In genomic region chr22:34841911-34842310, GRCh38 we compare ENCODE assay signal across 25 cellular contexts.
A peak's percentile ranks its signal among the peaks of the same experiment; 100 is the strongest.
DNase-seq lines count a peak whose midpoint lies in the region; ATAC-seq and TF ChIP-seq lines count a peak whose summit lies in the region.
"Had no signal": no experiment of that assay in that cellular context is flagged by ENCODE, and none has a peak within 500 bp of the region (broad histone marks: within the 10 kb centered on the region; RNA-seq: fewer than 3 reads in every experiment).

No MANE protein-coding gene starts in this region.

- H3K9ac ChIP-seq in H9 (ENCODE audit: extremely low read depth, insufficient read length, low read length) (no peak overlapping the region), adipocyte (ENCODE audit: low read length) (no peak overlapping the region), iPS-15b (ENCODE audit: low read depth, low read length) (peak overlapping the region; percentile 47), trophoblast cell (ENCODE audit: low read length) (no peak overlapping the region)

- no peak overlapping the region for H4K8ac ChIP-seq in H9 (replicated peaks; ENCODE audit: insufficient read length, low read depth, low read length)
- no peak overlapping the region for H4K8ac ChIP-seq in trophoblast cell (ENCODE audit: low read depth, low read length)

- H3K27ac ChIP-seq in H9 (ENCODE audit: insufficient read length, low read depth, low read length) (peak overlapping the region; percentile 97), trophoblast cell (ENCODE audit: low read depth, low read length) (peak overlapping the region; percentile 100)
- H3K27ac ChIP-seq: heart right ventricle, prostate gland, right lobe of liver had no signal

- H2BK12ac ChIP-seq in H9 (ENCODE audit: insufficient read length, low read depth, low read length) (peak overlapping the region; percentile 16), trophoblast cell (ENCODE audit: low read length) (no peak overlapping the region)

- peak overlapping the region; percentile 92 for H2BK20ac ChIP-seq in H9 (ENCODE audit: low read depth, low read length, poor library complexity, severe bottlenecking)

- H3K4ac ChIP-seq in H9 (ENCODE audit: low read depth, low read length) (no peak overlapping the region), trophoblast cell (ENCODE audit: low read depth, low read length) (no peak overlapping the region)

- H3K79me2 ChIP-seq in H9 (ENCODE audit: insufficient read depth, low read length) (no peaks in the 10 kb centered on the region), trophoblast cell (ENCODE audit: control insufficient read depth, insufficient read depth, low read length, poor library complexity) (peaks cover 2% of the 10 kb centered on the region)

- peaks cover 6% of the 10 kb centered on the region for H3K4me1 ChIP-seq in H9 (ENCODE audit: insufficient read depth, low read length)
- H3K4me1 ChIP-seq in adipocyte (ENCODE audit: control insufficient read depth, insufficient read depth, low read length) = no peaks in the 10 kb centered on the region
- peaks cover 23% of the 10 kb centered on the region for H3K4me1 ChIP-seq in iPS-15b (ENCODE audit: control insufficient read depth, insufficient read depth, low read length)
- H3K4me1 ChIP-seq in trophoblast cell (ENCODE audit: control insufficient read depth in 1 of 2, insufficient read depth in 2 of 2, low read length in 2 of 2) = peaks cover 4 to 9% of the 10 kb centered on the region in 2 experiments
- H3K4me1 ChIP-seq: BE2C, prostate gland, right lobe of liver had no signal

- no peak for TF ChIP-seq CTCF in H9 (conservative IDR thresholded peaks at IDR 0.05)

- DNase-seq in H9 = no peak
- peak; percentile 11 for DNase-seq in adipocyte (ENCODE audit: low read depth)
- DNase-seq in trophoblast cell = no peak
- no peak for DNase-seq in NCI-H2171 (lab: John Stamatoyannopoulos, UW)
- DNase-seq in H7 = no peak
- DNase-seq: ACHN; activated CD4-positive, CD25-positive, alpha-beta regulatory T cell; activated gamma-delta T cell treated with Interleukin-2 at 50 U/mL for 16 hours; activated T-cell treated with anti-CD3 and anti-CD28 coated beads, Interleukin-2, amount 50 U/mL, for 24 hours; BE2C; CD8-positive, alpha-beta memory T cell; central memory CD4-positive, alpha-beta T cell; foreskin melanocyte; heart right ventricle; immature natural killer cell; mammary epithelial cell; NCI-H1092; NCI-H187; right lobe of liver; stimulated activated CD4-positive, alpha-beta T cell treated with anti-CD3 and anti-CD28 coated beads, Interleukin-12 subunit alpha, Interleukin-12 subunit beta, amount 100 ng/mL, for 4 hours; stimulated activated CD4-positive, alpha-beta T cell treated with anti-CD3 and anti-CD28 coated beads, Interleukin-2, amount 100 ng/mL, for 48 hours; tibial artery had no signal

- no CpG with 5 or more reads among the region's 4 CpGs for WGBS in H9 (ENCODE audit: extremely low coverage, insufficient read length, low lambda C conversion rate)
- WGBS in trophoblast cell (ENCODE audit: extremely low coverage, insufficient coverage, insufficient read length) = no CpG with 5 or more reads among the region's 4 CpGs

- H3K27me3 ChIP-seq in H9 (ENCODE audit: insufficient read depth, low read length) (no peaks in the 10 kb centered on the region), adipocyte (replicated peaks; ENCODE audit: control insufficient read depth, insufficient read depth, low read length) (no peaks in the 10 kb centered on the region), iPS-15b (ENCODE audit: control insufficient read depth, insufficient read depth, low read length) (no peaks in the 10 kb centered on the region), trophoblast cell (ENCODE audit: insufficient read depth, low read length) (no peaks in the 10 kb centered on the region), H7 (ENCODE audit: control insufficient read depth, insufficient read depth, low read length) (no peaks in the 10 kb centered on the region)
- H3K27me3 ChIP-seq: BE2C, right lobe of liver, tibial artery had no signal

- peaks cover 58 to 73% of the 10 kb centered on the region in 2 experiments for H3K4me1 Mint-ChIP-seq in H9
- H3K4me1 Mint-ChIP-seq in activated T-helper 17 cell treated with anti-CD3 and anti-CD28 coated beads, Interleukin-2, amount 50 U/mL, for 72 hours = no peaks in the 10 kb centered on the region
- H3K4me1 Mint-ChIP-seq: CD8-positive, alpha-beta memory T cell; immature natural killer cell had no signal

- H2AK5ac ChIP-seq in H9 (ENCODE audit: insufficient read length, low read length) (peak overlapping the region; percentile 57), trophoblast cell (ENCODE audit: low read length) (no peak overlapping the region)

- H2AFZ ChIP-seq in H9 (ENCODE audit: low read length) (no peak overlapping the region), trophoblast cell (ENCODE audit: insufficient read depth, low read length, poor library complexity) (no peak overlapping the region)

- no peak overlapping the region for H3K4me3 ChIP-seq in adipocyte (ENCODE audit: low read length)
- peak overlapping the region; percentile 33 for H3K4me3 ChIP-seq in iPS-15b (ENCODE audit: low read depth, low read length)
- no peak overlapping the region for H3K4me3 ChIP-seq in trophoblast cell (ENCODE audit: low read depth, low read length)
- no peak overlapping the region for H3K4me3 ChIP-seq in H7 (ENCODE audit: insufficient read depth, low read depth, low read length)
- H3K4me3 ChIP-seq: heart right ventricle, prostate gland, right lobe of liver, tibial artery had no signal

- peak overlapping the region; percentile 35 for H3K4me2 ChIP-seq in H9 (ENCODE audit: insufficient read depth, insufficient read length, low read length)
- H3K4me2 ChIP-seq in trophoblast cell (ENCODE audit: low read length) = peak overlapping the region; percentile 6

- no peak overlapping the region for H4K5ac ChIP-seq in H9 (ENCODE audit: insufficient read length, low read depth, low read length)

- H3K23ac ChIP-seq in H9 (ENCODE audit: insufficient read length, low read depth, low read length) = no peak overlapping the region
- H3K23ac ChIP-seq in trophoblast cell (ENCODE audit: low read length) = no peak overlapping the region

- no peak overlapping the region for H2BK15ac ChIP-seq in H9 (ENCODE audit: low read depth, low read length)

- H2BK120ac ChIP-seq in H9 (ENCODE audit: low read depth, low read length, poor library complexity, severe bottlenecking) (no peak overlapping the region), trophoblast cell (ENCODE audit: insufficient read depth, low read length, poor library complexity) (peak overlapping the region; percentile 87)

- no peaks in the 10 kb centered on the region for H4K20me1 ChIP-seq in H9 (ENCODE audit: control insufficient read depth, insufficient read depth, insufficient read length)

- H3K27ac Mint-ChIP-seq in H9 = peak overlapping the region; percentile 97 to 100 (median 99)
- no peak overlapping the region for H3K27ac Mint-ChIP-seq in activated T-helper 17 cell treated with anti-CD3 and anti-CD28 coated beads, Interleukin-2, amount 50 U/mL, for 72 hours
- H3K27ac Mint-ChIP-seq: activated T-cell treated with anti-CD3 and anti-CD28 coated beads, Interleukin-2, amount 50 U/mL, for 24 hours; CD8-positive, alpha-beta memory T cell; immature natural killer cell had no signal

- H3K36me3 ChIP-seq in adipocyte (ENCODE audit: control insufficient read depth, insufficient read depth, low read length, severe bottlenecking) (no peaks in the 10 kb centered on the region), iPS-15b (ENCODE audit: control insufficient read depth, insufficient read depth, low read length) (no peaks in the 10 kb centered on the region), trophoblast cell (ENCODE audit: control insufficient read depth in 1 of 2, insufficient read depth in 2 of 2, low read length in 2 of 2) (peaks cover 0 to 3% of the 10 kb centered on the region in 2 experiments), H7 (replicated peaks; ENCODE audit: control insufficient read depth, insufficient read depth, low read length) (no peaks in the 10 kb centered on the region)
- H3K36me3 ChIP-seq: BE2C, heart right ventricle, prostate gland, right lobe of liver, tibial artery had no signal

- no peak overlapping the region for H3K56ac ChIP-seq in H9 (ENCODE audit: insufficient read length, low read depth, low read length)

- H3K23me2 ChIP-seq in H9 (ENCODE audit: insufficient read length, low read depth, low read length, poor library complexity, severe bottlenecking) = no peaks in the 10 kb centered on the region

- ATAC-seq in activated T-helper 17 cell treated with anti-CD3 and anti-CD28 coated beads, Interleukin-2, amount 50 U/mL, for 72 hours (replicated peaks) = no peak
- ATAC-seq: heart right ventricle, right lobe of liver had no signal

- H3K9me3 ChIP-seq in H9 (ENCODE audit: control insufficient read depth, low read depth, low read length) (peaks cover 11% of the 10 kb centered on the region), adipocyte (ENCODE audit: control insufficient read depth, low read length) (no peaks in the 10 kb centered on the region), iPS-15b (ENCODE audit: control insufficient read depth, insufficient read depth, low read length) (peaks cover 10% of the 10 kb centered on the region), trophoblast cell (ENCODE audit: insufficient read depth, low read depth, low read length) (peaks cover 2% of the 10 kb centered on the region)
- H3K9me3 ChIP-seq: BE2C, prostate gland, right lobe of liver, tibial artery had no signal

- H4K12ac ChIP-seq in trophoblast cell (ENCODE audit: low read depth, low read length) = no peak overlapping the region

- H3K36me3 Mint-ChIP-seq in H9 (ENCODE audit: insufficient read depth in 1 of 3, low read depth in 3 of 3) = peaks cover 17 to 31% (median 22%) of the 10 kb centered on the region in 3 experiments
- no peaks in the 10 kb centered on the region for H3K36me3 Mint-ChIP-seq in activated T-helper 17 cell treated with anti-CD3 and anti-CD28 coated beads, Interleukin-2, amount 50 U/mL, for 72 hours (ENCODE audit: low read depth)
- H3K36me3 Mint-ChIP-seq: CD8-positive, alpha-beta memory T cell; immature natural killer cell had no signal

- peaks cover 24 to 25% of the 10 kb centered on the region in 2 experiments for H3K9me3 Mint-ChIP-seq in H9
- no peaks in the 10 kb centered on the region for H3K9me3 Mint-ChIP-seq in activated T-helper 17 cell treated with anti-CD3 and anti-CD28 coated beads, Interleukin-2, amount 50 U/mL, for 72 hours

- H3T11ph ChIP-seq in H9 (ENCODE audit: low read length) = peak overlapping the region; percentile 4

- H3K14ac ChIP-seq in H9 (ENCODE audit: insufficient read depth, low read length) (no peak overlapping the region), trophoblast cell (ENCODE audit: low read length) (no peak overlapping the region)

- H2BK5ac ChIP-seq in H9 (ENCODE audit: insufficient read length, low read length) (no peak overlapping the region), trophoblast cell (ENCODE audit: low read depth, low read length, poor library complexity) (peak overlapping the region; percentile 87)

- H3K27me3 Mint-ChIP-seq in H9 (ENCODE audit: low read depth) = no peaks in the 10 kb centered on the region; the same call in 1 of the 2 replicates
- H3K27me3 Mint-ChIP-seq in activated T-helper 17 cell treated with anti-CD3 and anti-CD28 coated beads, Interleukin-2, amount 50 U/mL, for 72 hours = peaks cover 44% of the 10 kb centered on the region

- H4K91ac ChIP-seq in H9 (ENCODE audit: insufficient read length, low read depth, low read length) = no peak overlapping the region
- peak overlapping the region; percentile 68 for H4K91ac ChIP-seq in trophoblast cell (ENCODE audit: low read depth, low read length)

- peak overlapping the region; percentile 16 to 34; a peak in 1 of 5 replicates for H3K4me3 Mint-ChIP-seq in H9
- H3K4me3 Mint-ChIP-seq in activated T-helper 17 cell treated with anti-CD3 and anti-CD28 coated beads, Interleukin-2, amount 50 U/mL, for 72 hours = no peak overlapping the region
- H3K4me3 Mint-ChIP-seq: activated T-cell treated with anti-CD3 and anti-CD28 coated beads, Interleukin-2, amount 50 U/mL, for 24 hours; CD8-positive, alpha-beta memory T cell; immature natural killer cell had no signal

- H3K18ac ChIP-seq in H9 (ENCODE audit: insufficient read length, low read depth, low read length) = no peak overlapping the region
- no peak overlapping the region for H3K18ac ChIP-seq in trophoblast cell (ENCODE audit: low read length)

- H3K79me1 ChIP-seq in H9 (ENCODE audit: insufficient read depth, low read depth, low read length, poor library complexity, severe bottlenecking) = no peaks in the 10 kb centered on the region
- peaks cover 45% of the 10 kb centered on the region for H3K79me1 ChIP-seq in trophoblast cell (ENCODE audit: low read length)
